ENCODE assay signal across 16 cellular contexts in the genomic region with DNA sequence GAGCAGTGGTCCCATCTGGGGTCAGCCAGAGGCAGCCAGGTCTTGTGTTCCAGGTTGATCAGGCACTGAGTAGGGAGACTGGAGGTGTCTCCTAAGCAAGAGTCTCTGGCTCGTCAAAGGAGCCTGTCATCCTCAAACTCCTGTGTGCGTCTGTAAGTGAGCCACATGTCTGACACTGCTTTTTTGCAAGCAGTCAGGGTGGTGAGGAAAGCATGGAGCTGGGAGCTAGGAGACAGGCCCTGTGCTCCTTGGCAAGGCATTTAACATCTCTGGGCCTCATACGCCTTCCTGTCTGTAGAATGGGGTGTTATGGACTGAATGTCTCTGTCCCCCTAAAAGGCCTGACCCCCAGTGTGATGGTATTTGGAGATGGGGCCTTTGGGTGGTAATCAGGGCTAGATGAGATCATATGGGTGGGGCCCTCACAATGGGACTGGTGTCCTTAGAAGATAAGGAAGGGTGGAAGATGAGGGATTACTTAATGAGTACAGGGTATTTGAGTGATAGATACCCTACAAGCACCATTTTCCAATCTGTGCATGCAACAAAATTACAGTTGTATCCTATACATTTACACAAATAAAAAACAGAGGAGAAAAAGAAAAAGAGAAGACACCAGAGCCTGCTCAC. TPM values are rescaled to one million over a fixed set of nuclear protein-coding genes. Genes with fewer than 3 reads are reported as not detected.
DNase-seq lines count a peak whose midpoint lies in the region; ATAC-seq and TF ChIP-seq lines count a peak whose summit lies in the region.
"Had no signal": no experiment of that assay in that cellular context is flagged by ENCODE, and none has a peak within 500 bp of the region (broad histone marks: within the 10 kb centered on the region; RNA-seq: fewer than 3 reads in every experiment).

No MANE protein-coding gene starts in this region.

- peaks cover 25% of the 10 kb centered on the region for H3K36me3 Mint-ChIP-seq in CD4-positive, CD25-positive, alpha-beta regulatory T cell
- H3K36me3 Mint-ChIP-seq in activated T-helper 17 cell treated with anti-CD3 and anti-CD28 coated beads, Interleukin-2, amount 50 U/mL, for 72 hours (ENCODE audit: low read depth): no peaks in the 10 kb centered on the region
- H3K36me3 Mint-ChIP-seq in naive B cell: no peaks in the 10 kb centered on the region
- H3K36me3 Mint-ChIP-seq: mesothelial cell of epicardium had no signal

- no peak overlapping the region for H3K4me3 ChIP-seq in CD4-positive, CD25-positive, alpha-beta regulatory T cell (ENCODE audit: low read depth, low read length)
- H3K4me3 ChIP-seq in DND-41 (ENCODE audit: low read depth in 1 of 2, low read length in 2 of 2): no peak overlapping the region
- no peak overlapping the region for H3K4me3 ChIP-seq in uterus
- H3K4me3 ChIP-seq: GM12878, SJCRH30 had no signal

- no peak for TF ChIP-seq POLR2A in uterus (IDR thresholded peaks at IDR 0.05)

- peaks cover 37% of the 10 kb centered on the region for H3K36me3 ChIP-seq in CD4-positive, CD25-positive, alpha-beta regulatory T cell (ENCODE audit: control insufficient read depth, insufficient read depth, low read length)
- H3K36me3 ChIP-seq in DND-41 (ENCODE audit: insufficient read depth, low read length): no peaks in the 10 kb centered on the region
- no peaks in the 10 kb centered on the region for H3K36me3 ChIP-seq in uterus
- H3K36me3 ChIP-seq: SJCRH30 had no signal

- TF ChIP-seq CTCF in DND-41 (IDR thresholded peaks at IDR 0.05; ENCODE audit: borderline replicate concordance, extremely low read depth, low read length, poor library complexity, severe bottlenecking) (no peak), uterus (IDR thresholded peaks at IDR 0.05) (no peak)

- no peak for ATAC-seq in CD4-positive, CD25-positive, alpha-beta regulatory T cell (ENCODE audit: low read depth in 2 of 2)
- 0 out of 3 replicates have a peak, but pooled peaks have one; percentile 14 for ATAC-seq in DND-41 (ENCODE audit: insufficient read depth, low read depth)
- no peak for ATAC-seq in activated T-helper 17 cell treated with anti-CD3 and anti-CD28 coated beads, Interleukin-2, amount 50 U/mL, for 72 hours (replicated peaks)
- ATAC-seq in naive B cell (ENCODE audit: low read depth in 2 of 2): no peak
- ATAC-seq: GM12878 had no signal

- H3K27me3 ChIP-seq in CD4-positive, CD25-positive, alpha-beta regulatory T cell (ENCODE audit: control insufficient read depth, insufficient read depth, low read length): no peaks in the 10 kb centered on the region
- H3K27me3 ChIP-seq in DND-41 (ENCODE audit: insufficient read depth, low read length, poor library complexity): no peaks in the 10 kb centered on the region
- H3K27me3 ChIP-seq in uterus: no peaks in the 10 kb centered on the region
- H3K27me3 ChIP-seq: SJCRH30 had no signal

- H3K4me1 Mint-ChIP-seq in CD4-positive, CD25-positive, alpha-beta regulatory T cell: peaks cover 7 to 53% (median 20%) of the 10 kb centered on the region in 4 donors
- peaks cover 8% of the 10 kb centered on the region for H3K4me1 Mint-ChIP-seq in activated T-helper 17 cell treated with anti-CD3 and anti-CD28 coated beads, Interleukin-2, amount 50 U/mL, for 72 hours
- peaks cover 17 to 23% (median 21%) of the 10 kb centered on the region in 3 donors for H3K4me1 Mint-ChIP-seq in naive B cell

- H4K20me1 ChIP-seq in DND-41 (ENCODE audit: insufficient read depth, low read length): no peaks in the 10 kb centered on the region

- no peaks in the 10 kb centered on the region for H3K9me3 Mint-ChIP-seq in CD4-positive, CD25-positive, alpha-beta regulatory T cell
- no peaks in the 10 kb centered on the region for H3K9me3 Mint-ChIP-seq in activated T-helper 17 cell treated with anti-CD3 and anti-CD28 coated beads, Interleukin-2, amount 50 U/mL, for 72 hours
- no peaks in the 10 kb centered on the region for H3K9me3 Mint-ChIP-seq in naive B cell
- H3K9me3 Mint-ChIP-seq: mesothelial cell of epicardium had no signal

- no peaks in the 10 kb centered on the region for H3K79me2 ChIP-seq in DND-41 (ENCODE audit: insufficient read depth, low read length)

- no peaks in the 10 kb centered on the region for H3K9me3 ChIP-seq in CD4-positive, CD25-positive, alpha-beta regulatory T cell (ENCODE audit: control insufficient read depth in 2 of 2, low read length in 2 of 2)
- H3K9me3 ChIP-seq in DND-41 (ENCODE audit: insufficient read depth, low read length, severe bottlenecking) (no peaks in the 10 kb centered on the region), uterus (no peaks in the 10 kb centered on the region)
- H3K9me3 ChIP-seq: SJCRH30 had no signal

- no peak for DNase-seq in CD4-positive, CD25-positive, alpha-beta regulatory T cell
- DNase-seq in DND-41: no peak
- no peak for DNase-seq in naive B cell
- DNase-seq in LoVo (ENCODE audit: low spot score): no peak
- DNase-seq in uterus: no peak
- DNase-seq in activated CD4-positive, CD25-positive, alpha-beta regulatory T cell (lab: John Stamatoyannopoulos, UW): no peak
- DNase-seq: HCEC 1CT; NCI-H1436 treated with DMSO at 0.1 percent for 48 hours; NCI-H226; SJCRH30; stimulated activated CD4-positive, alpha-beta T cell treated with anti-CD3 and anti-CD28 coated beads, Interleukin-4, amount 100 ng/mL, for 4 hours had no signal

- H3K27me3 Mint-ChIP-seq in CD4-positive, CD25-positive, alpha-beta regulatory T cell: no peaks in the 10 kb centered on the region
- no peaks in the 10 kb centered on the region for H3K27me3 Mint-ChIP-seq in activated T-helper 17 cell treated with anti-CD3 and anti-CD28 coated beads, Interleukin-2, amount 50 U/mL, for 72 hours
- no peaks in the 10 kb centered on the region for H3K27me3 Mint-ChIP-seq in naive B cell

- peak overlapping the region in 1 of 4 donors; percentile 81 for H3K4me3 Mint-ChIP-seq in CD4-positive, CD25-positive, alpha-beta regulatory T cell
- no peak overlapping the region for H3K4me3 Mint-ChIP-seq in activated T-helper 17 cell treated with anti-CD3 and anti-CD28 coated beads, Interleukin-2, amount 50 U/mL, for 72 hours
- H3K4me3 Mint-ChIP-seq in naive B cell: peak overlapping the region in 5 of 8 donors; percentile 30 to 80 (median 59)
- H3K4me3 Mint-ChIP-seq: mesothelial cell of epicardium had no signal

- peak overlapping the region in 2 of 3 donors; percentile 80 to 91 for H3K27ac Mint-ChIP-seq in CD4-positive, CD25-positive, alpha-beta regulatory T cell
- H3K27ac Mint-ChIP-seq in activated T-helper 17 cell treated with anti-CD3 and anti-CD28 coated beads, Interleukin-2, amount 50 U/mL, for 72 hours: peak overlapping the region; percentile 55
- H3K27ac Mint-ChIP-seq in naive B cell: peak overlapping the region in 5 of 6 donors; percentile 6 to 93 (median 36)
- H3K27ac Mint-ChIP-seq: mesothelial cell of epicardium had no signal

- intact Hi-C loops in uterus (cut with DNase I; ENCODE audit: low total_unique reads): no loop called here

- H3K4me1 ChIP-seq in CD4-positive, CD25-positive, alpha-beta regulatory T cell (ENCODE audit: control insufficient read depth, insufficient read depth, low read length, poor library complexity, severe bottlenecking): no peaks in the 10 kb centered on the region
- peaks cover 12% of the 10 kb centered on the region for H3K4me1 ChIP-seq in DND-41 (ENCODE audit: insufficient read depth, low read length)
- H3K4me1 ChIP-seq in uterus: no peaks in the 10 kb centered on the region
- H3K4me1 ChIP-seq: SJCRH30 had no signal

- no peak overlapping the region for H3K27ac ChIP-seq in CD4-positive, CD25-positive, alpha-beta regulatory T cell (ENCODE audit: insufficient read depth, low read length, poor library complexity, severe bottlenecking)
- H3K27ac ChIP-seq in DND-41 (ENCODE audit: low read length): no peak overlapping the region; the same call in 1 of the 2 replicates
- no peak overlapping the region for H3K27ac ChIP-seq in uterus
- H3K27ac ChIP-seq: epithelial cell of prostate, KMS-11, SJCRH30 had no signal

- no peak overlapping the region for H3K4me2 ChIP-seq in DND-41 (ENCODE audit: insufficient read depth, low read length)
- H3K4me2 ChIP-seq: KMS-11 had no signal

- no peak overlapping the region for H3K9ac ChIP-seq in DND-41 (ENCODE audit: low read depth, low read length)
- H3K9ac ChIP-seq: KMS-11 had no signal

- peak overlapping the region; percentile 8; the same call in 1 of the 2 replicates for H2AFZ ChIP-seq in DND-41 (ENCODE audit: low read depth, low read length)

RNA-seq across cellular contexts. Expression of gene ARL6IP4, which starts 53.0 kb away (rescaled TPM):
- 131 TPM for total RNA-seq in CD4-positive, CD25-positive, alpha-beta regulatory T cell
- polyA plus RNA-seq in CD4-positive, CD25-positive, alpha-beta regulatory T cell: 100 to 1,000 TPM; 208 to 237 (median 223) TPM
- 100 to 1,000 TPM; 112 to 160 TPM for total RNA-seq in activated T-helper 17 cell treated with anti-CD3 and anti-CD28 coated beads, Interleukin-2, amount 50 U/mL, for 72 hours
- polyA plus RNA-seq in naive B cell (ENCODE audit: low read depth in 6 of 6): 100 to 1,000 TPM; 132 to 202 (median 187) TPM
- total RNA-seq in uterus: 100 to 1,000 TPM in 3 of 4 donors, 10 to 100 TPM in 1; 85.9 to 314 (median 207) TPM

RNA-seq across cellular contexts. Expression of gene OGFOD2, which starts 58.5 kb away (rescaled TPM):
- 20.6 TPM for total RNA-seq in CD4-positive, CD25-positive, alpha-beta regulatory T cell
- polyA plus RNA-seq in CD4-positive, CD25-positive, alpha-beta regulatory T cell: 10 to 100 TPM; 12.5 to 17.4 (median 14.2) TPM
- total RNA-seq in activated T-helper 17 cell treated with anti-CD3 and anti-CD28 coated beads, Interleukin-2, amount 50 U/mL, for 72 hours: 10 to 100 TPM; 24.9 to 28.6 TPM
- polyA plus RNA-seq in naive B cell (ENCODE audit: low read depth in 6 of 6): 10 to 100 TPM in 5 of 6 donors, 1 to 10 TPM in 1; 9.4 to 20.4 (median 14.2) TPM
- total RNA-seq in uterus: 100 to 1,000 TPM in 1 of 4 donors, 10 to 100 TPM in 3; 13.3 to 133 (median 16.8) TPM
